In genomic region chr3:184335291-184335660, GRCh38 we compare ENCODE assay signal across 9 cellular contexts. TPM values are rescaled to one million over a fixed set of nuclear protein-coding genes. Genes with fewer than 3 reads are reported as not detected.
A peak's percentile ranks its signal among the peaks of the same experiment; 100 is the strongest.
DNase-seq lines count a peak whose midpoint lies in the region; ATAC-seq, FAIRE-seq and TF ChIP-seq lines count a peak whose summit lies in the region.
"Had no signal": no experiment of that assay in that cellular context is flagged by ENCODE, and none has a peak within 500 bp of the region (broad histone marks: within the 10 kb centered on the region; RNA-seq: fewer than 3 reads in every experiment).

No MANE protein-coding gene starts in this region.

- H3K9me1 ChIP-seq in keratinocyte (ENCODE audit: control insufficient read depth, extremely low read depth, insufficient read depth, low read length) = peaks cover 3% of the 10 kb centered on the region

- H3K4me3 ChIP-seq in BLaER1 treated with 17β-estradiol and CSF1 and Interleukin-3, amounts not matched to agents 10 nM and 100 nM = peak overlapping the region; percentile 63 to 81 (median 70); a peak in 16 of 20 replicates
- H3K4me3 ChIP-seq in keratinocyte (ENCODE audit: control insufficient read depth in 2 of 3, extremely low read depth in 1 of 3, insufficient read depth in 2 of 3, low read depth in 1 of 3, low read length in 3 of 3) = peak overlapping the region in 1 of 3 experiments; percentile 78

- no peaks in the 10 kb centered on the region for H3K9me3 Mint-ChIP-seq in activated CD4-positive, alpha-beta memory T cell treated with anti-CD3 and anti-CD28 coated beads for 36 hours

- H3K27ac Mint-ChIP-seq in activated CD4-positive, alpha-beta memory T cell treated with anti-CD3 and anti-CD28 coated beads for 36 hours = peak overlapping the region; percentile 88

- H3K4me1 Mint-ChIP-seq in activated CD4-positive, alpha-beta memory T cell treated with anti-CD3 and anti-CD28 coated beads for 36 hours (ENCODE audit: low read depth) = peaks cover 54% of the 10 kb centered on the region

- H3K36me3 ChIP-seq in BLaER1 treated with 17β-estradiol and CSF1 and Interleukin-3, amounts not matched to agents 10 nM and 100 nM = peaks cover 50 to 54% (median 52%) of the 10 kb centered on the region in 11 experiments
- peaks cover 34 to 37% of the 10 kb centered on the region in 2 experiments for H3K36me3 ChIP-seq in keratinocyte (ENCODE audit: control insufficient read depth in 2 of 2, extremely low read depth in 1 of 2, insufficient read depth in 2 of 2, low read length in 2 of 2)

- TF ChIP-seq CTCF in keratinocyte (optimal IDR thresholded peaks at IDR 0.05 in 1 of 3, IDR thresholded peaks at IDR 0.05 in 1 of 3, conservative IDR thresholded peaks at IDR 0.05 in 1 of 3; ENCODE audit: extremely low read depth in 1 of 3, insufficient read depth in 2 of 3, low read length in 3 of 3) = no peak

- H3K4me1 ChIP-seq in BLaER1 treated with 17β-estradiol and CSF1 and Interleukin-3, amounts not matched to agents 10 nM and 100 nM = peaks cover 38 to 73% (median 50%) of the 10 kb centered on the region in 10 experiments
- peaks cover 85% of the 10 kb centered on the region for H3K4me1 ChIP-seq in keratinocyte (ENCODE audit: control insufficient read depth, extremely low read depth, insufficient read depth, low read length)

- H2AFZ ChIP-seq in keratinocyte (ENCODE audit: control insufficient read depth, low read length) = no peak overlapping the region

- dilution Hi-C loops in keratinocyte (cut with MboI; ENCODE audit: extremely low pct_ligation_motif_present, low sequenced_read_pairs) = no loop called here

- H3K9ac ChIP-seq in BLaER1 treated with 17β-estradiol and CSF1 and Interleukin-3, amounts not matched to agents 10 nM and 100 nM = peak overlapping the region; percentile 69 to 86 (median 78); a peak in 19 of 22 replicates
- peak overlapping the region; percentile 88 for H3K9ac ChIP-seq in keratinocyte (ENCODE audit: control insufficient read depth, extremely low read depth, insufficient read depth, low read length)

- peak overlapping the region; percentile 81 for H3K4me3 Mint-ChIP-seq in activated CD4-positive, alpha-beta memory T cell treated with anti-CD3 and anti-CD28 coated beads for 36 hours

- peaks cover 25% of the 10 kb centered on the region for H3K79me2 ChIP-seq in keratinocyte (ENCODE audit: control insufficient read depth, insufficient read depth, low read length)

- H3K4me2 ChIP-seq in BLaER1 treated with 17β-estradiol and CSF1 and Interleukin-3, amounts not matched to agents 10 nM and 100 nM = peak overlapping the region; percentile 93 to 99 (median 98)
- peak overlapping the region; percentile 45 for H3K4me2 ChIP-seq in keratinocyte (ENCODE audit: control insufficient read depth, extremely low read depth, insufficient read depth, low read depth, low read length)

- H3K27ac ChIP-seq in BLaER1 treated with 17β-estradiol and CSF1 and Interleukin-3, amounts not matched to agents 10 nM and 100 nM = peak overlapping the region in 10 of 11 experiments; percentile 31 to 76 (median 63); a peak in 16 of 22 replicates
- H3K27ac ChIP-seq in keratinocyte (ENCODE audit: control insufficient read depth, insufficient read depth, low read length) (peak overlapping the region; percentile 85), temporal lobe (ENCODE audit: low read depth, low read length) (peak overlapping the region; percentile 87)

- CTCF ChIA-PET in activated CD4-positive, alpha-beta memory T cell treated with anti-CD3 and anti-CD28 coated beads for 36 hours (lab: Charles Lee) = interaction anchor here (0.6 kb wide), 1 partner anchor 19 kb away, joined by 3 read pairs; no protein-coding TSS in a partner anchor

- H3K9me3 ChIP-seq in BLaER1 treated with 17β-estradiol and CSF1 and Interleukin-3, amounts not matched to agents 10 nM and 100 nM (replicated peaks in 1 of 11) = no peaks in the 10 kb centered on the region
- no peaks in the 10 kb centered on the region for H3K9me3 ChIP-seq in keratinocyte (ENCODE audit: control insufficient read depth, low read depth, low read length)

- FAIRE-seq in keratinocyte (lab: Jason Lieb, UNC) = no peak
- FAIRE-seq: islet of Langerhans had no signal

- intact Hi-C loops in activated CD4-positive, alpha-beta memory T cell treated with anti-CD3 and anti-CD28 coated beads for 36 hours (cut with micrococcal nuclease) = loop anchor here (1.0 kb wide), 3 partner anchors 10 to 28 kb away; no protein-coding TSS in a partner anchor

- POLR2A ChIA-PET in activated CD4-positive, alpha-beta memory T cell treated with anti-CD3 and anti-CD28 coated beads for 36 hours (lab: Charles Lee) = interaction anchor here (0.7 to 1.3 kb wide), 4 partner anchors 8 to 149 kb away, joined by 3 to 5 read pairs (median 3); partner anchors contain the start of gene ABCF3

- peaks cover 0 to 15% (median 0%) of the 10 kb centered on the region in 11 experiments; a peak in 6 of 22 replicates for H3K27me3 ChIP-seq in BLaER1 treated with 17β-estradiol and CSF1 and Interleukin-3, amounts not matched to agents 10 nM and 100 nM
- no peaks in the 10 kb centered on the region for H3K27me3 ChIP-seq in keratinocyte (ENCODE audit: control insufficient read depth, extremely low read depth, insufficient read depth, low read length)

- DNase-seq in activated CD4-positive, alpha-beta memory T cell treated with anti-CD3 and anti-CD28 coated beads for 36 hours = no peak
- DNase-seq in keratinocyte (ENCODE audit: low read depth, low spot score) (no peak), GM03348 (ENCODE audit: low spot score) (no peak), NCI-H2081 treated with DMSO at 0.1 percent for 48 hours (lab: John Stamatoyannopoulos, UW) (no peak)
- DNase-seq in stimulated activated CD4-positive, alpha-beta T cell treated with anti-CD3 and anti-CD28 coated beads, Interleukin-4, amount 100 ng/mL, for 1 hour = no peak

- H3K36me3 Mint-ChIP-seq in activated CD4-positive, alpha-beta memory T cell treated with anti-CD3 and anti-CD28 coated beads for 36 hours = peaks cover 32% of the 10 kb centered on the region

- H3K27me3 Mint-ChIP-seq in activated CD4-positive, alpha-beta memory T cell treated with anti-CD3 and anti-CD28 coated beads for 36 hours = no peaks in the 10 kb centered on the region

- ATAC-seq in HG02840 (IDR thresholded peaks at IDR 0.05; ENCODE audit: low FRiP score, unreplicated experiment) = peak; percentile 23

- H4K20me1 ChIP-seq in BLaER1 treated with 17β-estradiol and CSF1 and Interleukin-3, amounts not matched to agents 10 nM and 100 nM = peaks cover 64 to 97% (median 82%) of the 10 kb centered on the region in 11 experiments; a peak in 21 of 22 replicates
- H4K20me1 ChIP-seq in keratinocyte (ENCODE audit: control insufficient read depth, extremely low read depth, insufficient read depth, low read length) = peaks cover 14% of the 10 kb centered on the region

RNA-seq across cellular contexts. Expression of gene FAM131A, which starts 2.1 kb away (rescaled TPM):
- 1 to 10 TPM; 7.0 to 8.9 TPM for total RNA-seq in activated CD4-positive, alpha-beta memory T cell treated with anti-CD3 and anti-CD28 coated beads for 36 hours
- polyA plus RNA-seq in keratinocyte = 10.8 to 17.4 TPM (median 12.1 TPM) in 3 replicates
- 8.9 TPM for polyA plus RNA-seq in keratinocyte (2011; ENCODE audit: low read depth)
- polyA plus RNA-seq in keratinocyte (2011; cell fraction: cytosol; rRNA removed) = 5.6 and 17.2 TPM in 2 replicates
- 16.2 and 17.3 TPM in 2 replicates for polyA plus RNA-seq in keratinocyte (2011; cell fraction: nucleus; rRNA removed)
- polyA plus RNA-seq in keratinocyte (2012; ENCODE audit: low replicate concordance) = 8.7 and 23.6 TPM in 2 replicates
- 7.2 to 17.9 TPM (median 7.8 TPM) in 3 replicates for polyA minus RNA-seq in keratinocyte
- 16.1 TPM for polyA minus RNA-seq in keratinocyte (2011; cell fraction: cytosol; rRNA and poly(A)+ RNA removed)
- 8.5 and 9.5 TPM in 2 replicates for polyA minus RNA-seq in keratinocyte (2011; cell fraction: nucleus; rRNA and poly(A)+ RNA removed)
- 40.1 TPM for total RNA-seq in temporal lobe

RNA-seq across cellular contexts. Expression of gene EIF4G1, which starts 20.9 kb away (rescaled TPM):
- 100 to 1,000 TPM; 410 to 432 TPM for total RNA-seq in activated CD4-positive, alpha-beta memory T cell treated with anti-CD3 and anti-CD28 coated beads for 36 hours
- 217 to 467 TPM (median 225 TPM) in 3 replicates for polyA plus RNA-seq in keratinocyte
- polyA plus RNA-seq in keratinocyte (2011; ENCODE audit: low read depth) = 314 TPM
- 204 and 208 TPM in 2 replicates for polyA plus RNA-seq in keratinocyte (2011; cell fraction: cytosol; rRNA removed)
- polyA plus RNA-seq in keratinocyte (2011; cell fraction: nucleus; rRNA removed) = 810 and 873 TPM in 2 replicates
- polyA plus RNA-seq in keratinocyte (2012; ENCODE audit: low replicate concordance) = 202 and 422 TPM in 2 replicates
- 332 to 1,056 TPM (median 349 TPM) in 3 replicates for polyA minus RNA-seq in keratinocyte
- polyA minus RNA-seq in keratinocyte (2011; cell fraction: cytosol; rRNA and poly(A)+ RNA removed) = 249 TPM
- polyA minus RNA-seq in keratinocyte (2011; cell fraction: nucleus; rRNA and poly(A)+ RNA removed) = 371 and 479 TPM in 2 replicates
- total RNA-seq in temporal lobe = 107 TPM

RNA-seq across cellular contexts. Expression of gene CLCN2, which starts 26.1 kb away (rescaled TPM):
- 1 to 10 TPM; 3.2 to 3.7 TPM for total RNA-seq in activated CD4-positive, alpha-beta memory T cell treated with anti-CD3 and anti-CD28 coated beads for 36 hours
- polyA plus RNA-seq in keratinocyte = 3.1 to 3.3 TPM (median 3.2 TPM) in 3 replicates
- polyA plus RNA-seq in keratinocyte (2011; ENCODE audit: low read depth) = 2.0 TPM
- 1.2 and 1.7 TPM in 2 replicates for polyA plus RNA-seq in keratinocyte (2011; cell fraction: cytosol; rRNA removed)
- polyA plus RNA-seq in keratinocyte (2011; cell fraction: nucleus; rRNA removed) = 9.8 and 12.7 TPM in 2 replicates
- polyA plus RNA-seq in keratinocyte (2012; ENCODE audit: low replicate concordance) = 1.7 and 2.6 TPM in 2 replicates
- polyA minus RNA-seq in keratinocyte = 4.9 to 11.4 TPM (median 5.6 TPM) in 3 replicates
- polyA minus RNA-seq in keratinocyte (2011; cell fraction: cytosol; rRNA and poly(A)+ RNA removed) = 15.9 TPM
- 4.9 and 10.5 TPM in 2 replicates for polyA minus RNA-seq in keratinocyte (2011; cell fraction: nucleus; rRNA and poly(A)+ RNA removed)
- total RNA-seq in temporal lobe = 6.1 TPM

RNA-seq across cellular contexts. Expression of gene POLR2H, which starts 26.2 kb away (rescaled TPM):
- 100 to 1,000 TPM in 1 of 2 experiments, 10 to 100 TPM in 1; 100.0 to 103 TPM for total RNA-seq in activated CD4-positive, alpha-beta memory T cell treated with anti-CD3 and anti-CD28 coated beads for 36 hours
- 132 to 202 TPM (median 135 TPM) in 3 replicates for polyA plus RNA-seq in keratinocyte
- polyA plus RNA-seq in keratinocyte (2011; ENCODE audit: low read depth) = 34.8 TPM
- polyA plus RNA-seq in keratinocyte (2011; cell fraction: cytosol; rRNA removed) = 122 and 127 TPM in 2 replicates
- polyA plus RNA-seq in keratinocyte (2011; cell fraction: nucleus; rRNA removed) = 263 and 367 TPM in 2 replicates
- polyA plus RNA-seq in keratinocyte (2012; ENCODE audit: low replicate concordance) = 80.1 and 82.0 TPM in 2 replicates
- 33.1 to 71.8 TPM (median 37.7 TPM) in 3 replicates for polyA minus RNA-seq in keratinocyte
- polyA minus RNA-seq in keratinocyte (2011; cell fraction: cytosol; rRNA and poly(A)+ RNA removed) = 39.3 TPM
- polyA minus RNA-seq in keratinocyte (2011; cell fraction: nucleus; rRNA and poly(A)+ RNA removed) = 34.3 and 40.5 TPM in 2 replicates
- 27.3 TPM for total RNA-seq in temporal lobe

RNA-seq across cellular contexts. Expression of gene PSMD2, which starts 36.2 kb away (rescaled TPM):
- 100 to 1,000 TPM; 246 to 257 TPM for total RNA-seq in activated CD4-positive, alpha-beta memory T cell treated with anti-CD3 and anti-CD28 coated beads for 36 hours
- polyA plus RNA-seq in keratinocyte = 515 to 703 TPM (median 593 TPM) in 3 replicates
- polyA plus RNA-seq in keratinocyte (2011; ENCODE audit: low read depth) = 154 TPM
- polyA plus RNA-seq in keratinocyte (2011; cell fraction: cytosol; rRNA removed) = 434 and 454 TPM in 2 replicates
- polyA plus RNA-seq in keratinocyte (2011; cell fraction: nucleus; rRNA removed) = 579 and 645 TPM in 2 replicates
- 234 and 667 TPM in 2 replicates for polyA plus RNA-seq in keratinocyte (2012; ENCODE audit: low replicate concordance)
- 941 to 972 TPM (median 950 TPM) in 3 replicates for polyA minus RNA-seq in keratinocyte
- 751 TPM for polyA minus RNA-seq in keratinocyte (2011; cell fraction: cytosol; rRNA and poly(A)+ RNA removed)
- polyA minus RNA-seq in keratinocyte (2011; cell fraction: nucleus; rRNA and poly(A)+ RNA removed) = 397 and 557 TPM in 2 replicates
- total RNA-seq in temporal lobe = 207 TPM
